In genomic region chrX:79367907-79368306, GRCh38 we compare ENCODE assay signal across 1 cellular context.
TF ChIP-seq lines count a peak whose summit lies in the region.

No MANE protein-coding gene starts in this region.

TF ChIP-seq in GM12878, 131 proteins besides CTCF, POLR2A, EP300 and RAD21 (continued from another document):
- TF ChIP-seq NKRF (conservative IDR thresholded peaks at IDR 0.05) = no peak
- TF ChIP-seq PBX3 (IDR thresholded peaks at IDR 0.05; ENCODE audit: insufficient replicate concordance, low read depth, low read length) = no peak
- no peak for TF ChIP-seq BCL3 (IDR thresholded peaks at IDR 0.05; ENCODE audit: borderline replicate concordance, insufficient read depth, low read depth, low read length, poor library complexity, severe bottlenecking)
- TF ChIP-seq TCF12 (IDR thresholded peaks at IDR 0.05; ENCODE audit: low read depth, low read length) = no peak
- TF ChIP-seq HDAC6 (IDR thresholded peaks at IDR 0.05; ENCODE audit: unreplicated experiment) = no peak
- no peak for TF ChIP-seq SPI1 (IDR thresholded peaks at IDR 0.05; ENCODE audit: borderline replicate concordance, insufficient read depth, low read depth, low read length)
- TF ChIP-seq ZNF622 (IDR thresholded peaks at IDR 0.05) = no peak
- TF ChIP-seq ELK1 (IDR thresholded peaks at IDR 0.05; ENCODE audit: low read depth, low read length) = no peak
- no peak for TF ChIP-seq SMC3 (IDR thresholded peaks at IDR 0.05; ENCODE audit: borderline replicate concordance, low read length)
- no peak for TF ChIP-seq IRF3 (IDR thresholded peaks at IDR 0.05)
- no peak for TF ChIP-seq CBX5 (IDR thresholded peaks at IDR 0.05; ENCODE audit: low read depth)
- TF ChIP-seq CREB1 (IDR thresholded peaks at IDR 0.05; ENCODE audit: low read depth) = no peak
- TF ChIP-seq ZBTB33 (IDR thresholded peaks at IDR 0.05) = no peak
- no peak for TF ChIP-seq ASH2L (IDR thresholded peaks at IDR 0.05; ENCODE audit: borderline replicate concordance, low read depth)
- TF ChIP-seq ZNF217 (IDR thresholded peaks at IDR 0.05) = no peak
- no peak for TF ChIP-seq ESRRA (IDR thresholded peaks at IDR 0.05; ENCODE audit: low read length)
